Comparison of ENCODE assay signal across 9 cellular contexts in genomic region chr4:132123870-132124623, GRCh38.
A peak's percentile ranks its signal among the peaks of the same experiment; 100 is the strongest.
DNase-seq lines count a peak whose midpoint lies in the region; ATAC-seq and TF ChIP-seq lines count a peak whose summit lies in the region.
"Had no signal": no experiment of that assay in that cellular context is flagged by ENCODE, and none has a peak within 500 bp of the region (broad histone marks: within the 10 kb centered on the region; RNA-seq: fewer than 3 reads in every experiment).

No MANE protein-coding gene starts in this region.

- peak overlapping the region; percentile 43 for H3K4me2 ChIP-seq in GM23338

- peaks cover 35% of the 10 kb centered on the region for H3K4me1 ChIP-seq in GM23338 (ENCODE audit: insufficient read depth)
- no peaks in the 10 kb centered on the region for H3K4me1 ChIP-seq in thyroid gland

- no peaks in the 10 kb centered on the region for H3K79me2 ChIP-seq in GM23338 (replicated peaks; ENCODE audit: insufficient read depth)

- H3K36me3 Mint-ChIP-seq in GM23338 (ENCODE audit: low read depth): peaks cover 58% of the 10 kb centered on the region

- peaks cover 38% of the 10 kb centered on the region for H3K9me3 Mint-ChIP-seq in GM23338

- H3K27me3 Mint-ChIP-seq in GM23338 (ENCODE audit: insufficient read depth, low read depth, poor library complexity): peaks cover 13% of the 10 kb centered on the region

- no peak overlapping the region for H2AFZ ChIP-seq in GM23338

- H3K9me3 ChIP-seq in MG63 (no peaks in the 10 kb centered on the region), thyroid gland (no peaks in the 10 kb centered on the region)

- peak; percentile 43; the same call in 2 of the 3 replicates for ATAC-seq in GM23338
- no peak for ATAC-seq in left ventricle myocardium superior

- no peaks in the 10 kb centered on the region for H3K27me3 ChIP-seq in GM23338 (ENCODE audit: insufficient read depth)
- no peaks in the 10 kb centered on the region for H3K27me3 ChIP-seq in MG63
- no peaks in the 10 kb centered on the region for H3K27me3 ChIP-seq in thyroid gland

- intact Hi-C loops in left ventricle myocardium superior (cut with micrococcal nuclease) (no loop called here), thyroid gland (cut with DNase I) (no loop called here)

- no peaks in the 10 kb centered on the region for H3F3A ChIP-seq in GM23338 (replicated peaks; ENCODE audit: low read depth)

- no peak for TF ChIP-seq POLR2A in thyroid gland (IDR thresholded peaks at IDR 0.05)

- TF ChIP-seq CTCF in GM23338 (conservative IDR thresholded peaks at IDR 0.05; ENCODE audit: low read depth in 2 of 2) (no peak), thyroid gland (IDR thresholded peaks at IDR 0.05) (no peak)

- H3K4me3 Mint-ChIP-seq in GM23338: no peak overlapping the region

- no peak overlapping the region; the same call in 1 of the 2 replicates for H3K27ac Mint-ChIP-seq in GM23338

- no peaks in the 10 kb centered on the region for H4K20me1 ChIP-seq in GM23338 (replicated peaks; ENCODE audit: insufficient read depth)

- H3K9me2 ChIP-seq in GM23338 (ENCODE audit: insufficient read depth): peaks cover 6% of the 10 kb centered on the region; the same call in 1 of the 2 replicates

- 87 to 89% methylated on average over 15 of the region's 15 CpGs for WGBS in thyroid gland, 2 donors

- no peaks in the 10 kb centered on the region for H3K36me3 ChIP-seq in GM23338 (ENCODE audit: insufficient read depth)
- no peaks in the 10 kb centered on the region for H3K36me3 ChIP-seq in MG63
- no peaks in the 10 kb centered on the region for H3K36me3 ChIP-seq in thyroid gland

- peak overlapping the region; percentile 11 for H3K4me3 ChIP-seq in GM23338
- no peak overlapping the region for H3K4me3 ChIP-seq in MG63
- H3K4me3 ChIP-seq in thyroid gland (replicated peaks in 1 of 3): no peak overlapping the region

- H3K27ac ChIP-seq in GM23338 (ENCODE audit: low read depth): peak overlapping the region; percentile 51
- H3K27ac ChIP-seq in thyroid gland: no peak overlapping the region

- DNase-seq in Daoy (ENCODE audit: low read depth) (peak; percentile 69), GM23338 (ENCODE audit: low spot score) (peak; percentile 59), MG63 (peak; percentile 42), fibroblast of gingiva (ENCODE audit: low read depth) (peak; percentile 5), left ventricle myocardium superior (no peak), MV-4-11 (lab: John Stamatoyannopoulos, UW) (no peak), thyroid gland (no peak)
- DNase-seq in stimulated activated naive CD4-positive, alpha-beta T cell treated with Interleukin-2 at 50 U/mL for 16 hours (lab: John Stamatoyannopoulos, UW): no peak
- DNase-seq: NCI-H82 had no signal

- peaks cover 46% of the 10 kb centered on the region for H3K4me1 Mint-ChIP-seq in GM23338

TF ChIP-seq in GM23338, 12 proteins besides CTCF, POLR2A, EP300 and RAD21:
- TF ChIP-seq ZNF114 (CRISPR knock-in tag; IDR thresholded peaks at IDR 0.05) (no peak), CREB1 (CRISPR knock-in tag; IDR thresholded peaks at IDR 0.05; ENCODE audit: low read depth) (no peak), REST (IDR thresholded peaks at IDR 0.05; ENCODE audit: unreplicated experiment) (no peak)

Comparison
In these comparisons a context has a peak if more than half of its experiments do, and no peak if none do; other contexts are left out.
1. DNase-seq: peak in Daoy (single experiment), GM23338 (single experiment), MG63 (single experiment) and fibroblast of gingiva (single experiment); none in left ventricle myocardium superior (single experiment), MV-4-11 (single experiment), stimulated activated naive CD4-positive, alpha-beta T cell treated with Interleukin-2 at 50 U/mL for 16 hours (single experiment) and thyroid gland (0 of 2).